7 cellular contexts compared by ENCODE assay signal in the genomic region with DNA sequence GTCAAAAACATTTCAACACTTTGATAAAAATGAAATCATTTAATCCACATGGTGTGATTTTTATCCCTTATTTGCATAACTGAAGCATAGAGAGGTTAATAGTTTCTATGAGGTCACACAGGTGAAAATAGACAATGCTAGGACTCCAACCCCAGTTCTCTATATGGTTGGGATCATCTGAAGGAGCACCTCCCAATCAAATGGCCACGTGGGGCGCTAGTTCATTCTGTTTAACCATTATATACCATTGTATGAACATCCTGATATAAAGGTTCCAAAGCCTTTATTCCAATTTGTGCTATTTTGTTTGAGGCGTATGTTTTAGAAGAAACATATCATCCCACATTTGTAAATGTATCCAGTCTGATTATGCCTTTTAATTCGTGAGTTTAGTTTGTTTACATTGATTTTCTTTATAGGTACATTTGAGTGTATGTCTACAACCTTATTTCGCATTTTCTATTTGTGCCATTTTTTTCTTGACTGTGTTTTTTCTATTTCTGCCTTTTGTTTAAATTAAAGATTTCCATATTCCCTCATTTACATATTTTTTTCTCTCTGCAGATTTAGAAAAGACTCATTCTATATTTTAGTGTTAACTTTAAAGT.
DNase-seq lines count a peak whose midpoint lies in the region; ATAC-seq and TF ChIP-seq lines count a peak whose summit lies in the region.

No MANE protein-coding gene starts in this region.

- 47 to 55% (median 49%) methylated on average over 5 of the region's 5 CpGs for WGBS in psoas muscle, 3 donors
- 43 to 51% methylated on average over 5 of the region's 5 CpGs for WGBS in aorta, 2 donors

- H3K36me3 ChIP-seq in psoas muscle (ENCODE audit: insufficient read depth in 1 of 2, low read depth in 1 of 2) (no peaks in the 10 kb centered on the region), aorta (ENCODE audit: control insufficient read depth in 1 of 2, insufficient read depth in 2 of 2, low read length in 1 of 2) (no peaks in the 10 kb centered on the region)

- H3K4me3 ChIP-seq in psoas muscle (no peak overlapping the region), aorta (ENCODE audit: low read length in 2 of 2) (no peak overlapping the region)

- no peaks in the 10 kb centered on the region for H3K4me1 ChIP-seq in psoas muscle
- no peaks in the 10 kb centered on the region for H3K4me1 ChIP-seq in aorta (ENCODE audit: control insufficient read depth in 1 of 2, insufficient read depth in 2 of 2, low read length in 2 of 2)

- TF ChIP-seq CTCF in psoas muscle (IDR thresholded peaks at IDR 0.05), result no peak

- no peaks in the 10 kb centered on the region for H3K9me3 ChIP-seq in psoas muscle
- H3K9me3 ChIP-seq in aorta (ENCODE audit: control insufficient read depth, low read length), result peaks cover 3% of the 10 kb centered on the region

- intact Hi-C loops in psoas muscle (cut with DNase I) (no loop called here), aorta (cut with DNase I) (no loop called here)

- H3K27me3 ChIP-seq in psoas muscle (ENCODE audit: insufficient read depth in 3 of 3, low read length in 2 of 3), result no peaks in the 10 kb centered on the region
- no peaks in the 10 kb centered on the region for H3K27me3 ChIP-seq in aorta (ENCODE audit: control insufficient read depth in 1 of 2, insufficient read depth in 2 of 2, low read length in 1 of 2)

- no peak overlapping the region for H3K27ac ChIP-seq in psoas muscle
- H3K27ac ChIP-seq in aorta (ENCODE audit: low read depth in 1 of 2, low read length in 2 of 2), result no peak overlapping the region

- ATAC-seq in GM18867 (IDR thresholded peaks at IDR 0.05; ENCODE audit: unreplicated experiment) (peak; percentile 77), HG02588 (IDR thresholded peaks at IDR 0.05; ENCODE audit: unreplicated experiment) (peak; percentile 82), psoas muscle (no peak), aorta (ENCODE audit: low FRiP score) (no peak)

- peak; percentile 34 for DNase-seq in NCI-H460 (ENCODE audit: extremely low read depth, low read depth)
- peak; percentile 20 for DNase-seq in left kidney (ENCODE audit: low read depth, low spot score)
- DNase-seq in psoas muscle, result no peak
- no peak for DNase-seq in aorta
- DNase-seq in anterior cingulate cortex (lab: John Stamatoyannopoulos, UW), result no peak

Comparison
In these comparisons a context has a peak if more than half of its experiments do, and no peak if none do; other contexts are left out.
1. ATAC-seq: peak in GM18867 (single experiment) and HG02588 (single experiment); none in psoas muscle (0 of 4) and aorta (single experiment).
2. DNase-seq: peak in NCI-H460 (single experiment) and left kidney (single experiment); none in psoas muscle (0 of 2), aorta (0 of 2) and anterior cingulate cortex (0 of 58).